23 cellular contexts compared by ENCODE assay signal in genomic region chr2:41222593-41222992, GRCh38.
"Had no signal": no experiment of that assay in that cellular context is flagged by ENCODE, and none has a peak within 500 bp of the region (broad histone marks: within the 10 kb centered on the region; RNA-seq: fewer than 3 reads in every experiment).

No MANE protein-coding gene starts in this region.

- H3K4me3 ChIP-seq: heart left ventricle, lung, mucosa of descending colon, spleen, testis, transverse colon had no signal

- H3K27ac ChIP-seq: brain microvascular endothelial cell, heart left ventricle, spleen, testis, transverse colon had no signal

- DNase-seq: activated CD4-positive, alpha-beta memory T cell treated with anti-CD3 and anti-CD28 coated beads for 36 hours; activated CD4-positive, alpha-beta T cell treated with anti-CD3 and anti-CD28 coated beads for 4 hours; activated CD8-positive, alpha-beta memory T cell treated with anti-CD3 and anti-CD28 coated beads, Interleukin-2, amount 50 U/mL, for 48 hours; activated gamma-delta T cell treated with Interleukin-2 at 50 U/mL for 16 hours; activated naive CD4-positive, alpha-beta T cell treated with anti-CD3 and anti-CD28 coated beads, Interleukin-2, amount 50 U/mL, for 16 hours; activated T-cell treated with anti-CD3 and anti-CD28 coated beads, Interleukin-2, amount 50 U/mL, for 24 hours; amniotic stem cell; brain microvascular endothelial cell; cortex of kidney; foreskin fibroblast; hypothalamus; kidney glomerular epithelial cell; mucosa of descending colon; spleen; stimulated activated naive CD8-positive, alpha-beta T cell treated with anti-CD3 and anti-CD28 coated beads, Interleukin-15, Interleukin-2, amounts not matched to agents 100 U/mL and 50 U/mL, for 24 hours; testis; transverse colon had no signal

- H3K27me3 ChIP-seq: brain microvascular endothelial cell, heart left ventricle, spleen, testis, transverse colon had no signal

- H3K4me1 ChIP-seq: heart left ventricle, spleen, testis, transverse colon had no signal

- ATAC-seq: esophagus mucosa; heart left ventricle; left lobe of liver; mucosa of descending colon; natural killer cell treated with Interleukin-12 subunit alpha and Interleukin-12 subunit beta and Interleukin-15 and Interleukin-18, amount 100 ng/mL, for 72 hours; right cardiac atrium; stimulated activated naive CD8-positive, alpha-beta T cell treated with anti-CD3 and anti-CD28 coated beads, Interleukin-15, Interleukin-2, amounts not matched to agents 100 U/mL and 50 U/mL, for 24 hours had no signal

- H3K36me3 ChIP-seq: brain microvascular endothelial cell, heart left ventricle, spleen, transverse colon had no signal

- H3K9me3 ChIP-seq: testis, transverse colon had no signal
